1 cellular context compared by ENCODE assay signal in genomic region chr3:184248454-184249411, GRCh38.
TF ChIP-seq lines count a peak whose summit lies in the region.

Gene ALG3, minus strand, starts transcription at chr3:184248962. Its CDS starts 22 bp downstream, at chr3:184248940.

TF ChIP-seq in H1, 55 proteins besides CTCF, POLR2A, EP300 and RAD21 (continued from another document):
- TF ChIP-seq SP1 (IDR thresholded peaks at IDR 0.05; ENCODE audit: low read depth, low read length) (peak; percentile 40; the same call in 1 of the 2 replicates), RXRA (IDR thresholded peaks at IDR 0.05; ENCODE audit: insufficient read depth, low read depth, low read length) (no peak), SIRT6 (IDR thresholded peaks at IDR 0.05; ENCODE audit: low read length) (no peak), CBX5 (IDR thresholded peaks at IDR 0.05; ENCODE audit: low read depth, low read length) (no peak), RFX5 (IDR thresholded peaks at IDR 0.05; ENCODE audit: borderline replicate concordance, low read depth, low read length) (no peak), NANOG (IDR thresholded peaks at IDR 0.05; ENCODE audit: insufficient read depth, low read depth, low read length, poor library complexity, severe bottlenecking) (no peak), KDM5A (IDR thresholded peaks at IDR 0.05; ENCODE audit: low read length) (peak; percentile 92), GTF2F1 (IDR thresholded peaks at IDR 0.05; ENCODE audit: borderline replicate concordance, low read depth, low read length) (peak; percentile 44; the same call in 1 of the 2 replicates), MAFK (IDR thresholded peaks at IDR 0.05; ENCODE audit: low read depth, low read length) (peak; percentile 50; the same call in 1 of the 2 replicates), POU5F1 (IDR thresholded peaks at IDR 0.05; ENCODE audit: low read depth, low read length) (no peak), PHF8 (conservative IDR thresholded peaks at IDR 0.05; ENCODE audit: low read depth, low read length) (peak; percentile 95), CHD1 (IDR thresholded peaks at IDR 0.05; ENCODE audit: low read depth, low read length) (peak; percentile 47; the same call in 1 of the 2 replicates), RNF2 (IDR thresholded peaks at IDR 0.05; ENCODE audit: borderline replicate concordance, low read depth, low read length, missing control alignments, poor library complexity, severe bottlenecking) (no peak), SP4 (IDR thresholded peaks at IDR 0.05; ENCODE audit: low read length) (no peak), POLR2AphosphoS5 (IDR thresholded peaks at IDR 0.05; ENCODE audit: low read depth, low read length) (peak; percentile 58; the same call in 1 of the 2 replicates), MAX (IDR thresholded peaks at IDR 0.05) (peak; percentile 94), NRF1 (IDR thresholded peaks at IDR 0.05; ENCODE audit: low read depth, low read length) (no peak), CHD2 (IDR thresholded peaks at IDR 0.05; ENCODE audit: low read length) (peak; percentile 59; the same call in 1 of the 2 replicates), SIN3A (conservative IDR thresholded peaks at IDR 0.05 in 1 of 2, IDR thresholded peaks at IDR 0.05 in 1 of 2; ENCODE audit: low read depth in 1 of 2, low read length in 2 of 2) (peak; percentile 86 to 91; a peak in 3 of 4 replicates), YY1 (IDR thresholded peaks at IDR 0.05; ENCODE audit: low read depth, low read length) (peak; percentile 99), KDM1A (IDR thresholded peaks at IDR 0.05; ENCODE audit: borderline replicate concordance, low read length) (no peak), SIX5 (IDR thresholded peaks at IDR 0.05; ENCODE audit: low read depth, low read length) (0 out of 2 replicates have a peak, but pooled peaks have one; percentile 6), RBBP5 (IDR thresholded peaks at IDR 0.05; ENCODE audit: borderline replicate concordance, low read depth, low read length) (peak; percentile 87), TAF7 (optimal IDR thresholded peaks at IDR 0.05; ENCODE audit: borderline replicate concordance, low read depth, low read length) (peak; percentile 94), ZNF274 (IDR thresholded peaks at IDR 0.05; ENCODE audit: borderline replicate concordance, extremely low read depth, low read length) (no peak), FOSL1 (IDR thresholded peaks at IDR 0.05; ENCODE audit: insufficient read depth, low read depth, low read length) (no peak), E2F6 (IDR thresholded peaks at IDR 0.05) (no peak), BRCA1 (IDR thresholded peaks at IDR 0.05; ENCODE audit: low read depth, low read length) (no peak), HDAC6 (IDR thresholded peaks at IDR 0.05; ENCODE audit: low read depth, low read length) (no peak), SUZ12 (IDR thresholded peaks at IDR 0.05; ENCODE audit: low read length) (no peak), ASH2L (IDR thresholded peaks at IDR 0.05; ENCODE audit: low read length) (peak; percentile 88), ATF3 (IDR thresholded peaks at IDR 0.05; ENCODE audit: insufficient read depth, low read depth, low read length) (no peak), CHD7 (IDR thresholded peaks at IDR 0.05; ENCODE audit: insufficient replicate concordance, low read length) (no peak), JUN (IDR thresholded peaks at IDR 0.05; ENCODE audit: low read depth, low read length) (0 out of 2 replicates have a peak, but pooled peaks have one; percentile 18), TEAD4 (IDR thresholded peaks at IDR 0.05; ENCODE audit: low read depth, low read length) (no peak), CBX8 (IDR thresholded peaks at IDR 0.05; ENCODE audit: borderline replicate concordance, low read depth, low read length) (no peak), SRF (IDR thresholded peaks at IDR 0.05; ENCODE audit: low read depth, low read length) (no peak; the same call in 1 of the 2 replicates), SAP30 (IDR thresholded peaks at IDR 0.05; ENCODE audit: insufficient read depth, insufficient replicate concordance, low read length) (peak; percentile 98), ATF2 (IDR thresholded peaks at IDR 0.05; ENCODE audit: low read length) (no peak), EGR1 (IDR thresholded peaks at IDR 0.05; ENCODE audit: borderline replicate concordance, low read depth, low read length) (no peak), CTBP2 (IDR thresholded peaks at IDR 0.05; ENCODE audit: borderline replicate concordance, insufficient read depth, insufficient read length, low read length) (no peak), HDAC2 (IDR thresholded peaks at IDR 0.05; ENCODE audit: borderline replicate concordance in 1 of 2, low read depth in 2 of 2, low read length in 2 of 2) (peak in 1 of 2 experiments; percentile 59; a peak in 1 of 4 replicates), CREB1 (IDR thresholded peaks at IDR 0.05) (peak; percentile 49; the same call in 1 of the 2 replicates), EZH2 (IDR thresholded peaks at IDR 0.05; ENCODE audit: low read depth, low read length, severe bottlenecking) (no peak), KDM4A (IDR thresholded peaks at IDR 0.05; ENCODE audit: low read depth, low read length, severe bottlenecking) (peak; percentile 30), BCL11A (IDR thresholded peaks at IDR 0.05; ENCODE audit: low read depth in 2 of 2, low read length in 2 of 2) (no peak), TCF12 (IDR thresholded peaks at IDR 0.05; ENCODE audit: low read depth, low read length) (0 out of 2 replicates have a peak, but pooled peaks have one; percentile 48), USF2 (IDR thresholded peaks at IDR 0.05; ENCODE audit: low read length) (no peak), BACH1 (IDR thresholded peaks at IDR 0.05; ENCODE audit: low read length) (0 out of 2 replicates have a peak, but pooled peaks have one; percentile 15), JUND (IDR thresholded peaks at IDR 0.05; ENCODE audit: low read length) (no peak; the same call in 1 of the 2 replicates)
